Comparison of ENCODE assay signal across 1 cellular context in genomic region chr6:107114213-107114871, GRCh38.
TF ChIP-seq lines count a peak whose summit lies in the region.

No MANE protein-coding gene starts in this region.

TF ChIP-seq in HepG2, 621 proteins besides CTCF, POLR2A, EP300 and RAD21 (continued from another document and continues in another):
- TF ChIP-seq E2F5 (CRISPR knock-in tag; conservative IDR thresholded peaks at IDR 0.05), result peak; percentile 75
- TF ChIP-seq FOXO4 (CRISPR knock-in tag; conservative IDR thresholded peaks at IDR 0.05), result no peak
- TF ChIP-seq HDAC2 (CRISPR knock-in tag; IDR thresholded peaks at IDR 0.05), result 0 out of 2 replicates have a peak, but pooled peaks have one; percentile 38
- no peak for TF ChIP-seq CC2D1A (CRISPR knock-in tag; IDR thresholded peaks at IDR 0.05)
- no peak for TF ChIP-seq PRPF4 (IDR thresholded peaks at IDR 0.05; ENCODE audit: low read depth, low read length, poor library complexity, severe bottlenecking)
- TF ChIP-seq, protein P1, sequence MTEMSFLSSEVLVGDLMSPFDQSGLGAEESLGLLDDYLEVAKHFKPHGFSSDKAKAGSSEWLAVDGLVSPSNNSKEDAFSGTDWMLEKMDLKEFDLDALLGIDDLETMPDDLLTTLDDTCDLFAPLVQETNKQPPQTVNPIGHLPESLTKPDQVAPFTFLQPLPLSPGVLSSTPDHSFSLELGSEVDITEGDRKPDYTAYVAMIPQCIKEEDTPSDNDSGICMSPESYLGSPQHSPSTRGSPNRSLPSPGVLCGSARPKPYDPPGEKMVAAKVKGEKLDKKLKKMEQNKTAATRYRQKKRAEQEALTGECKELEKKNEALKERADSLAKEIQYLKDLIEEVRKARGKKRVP (CRISPR knock-in tag; IDR thresholded peaks at IDR 0.05), result no peak
- TF ChIP-seq SMYD3 (CRISPR knock-in tag; IDR thresholded peaks at IDR 0.05), result no peak
- no peak for TF ChIP-seq GATAD2A (CRISPR knock-in tag; IDR thresholded peaks at IDR 0.05)
- peak; percentile 83 for TF ChIP-seq RFXAP (CRISPR knock-in tag; IDR thresholded peaks at IDR 0.05; ENCODE audit: borderline replicate concordance)
- TF ChIP-seq BRCA1 (CRISPR knock-in tag; IDR thresholded peaks at IDR 0.05), result 0 out of 2 replicates have a peak, but pooled peaks have one; percentile 20
- TF ChIP-seq ZBTB1 (CRISPR knock-in tag; IDR thresholded peaks at IDR 0.05; ENCODE audit: borderline replicate concordance), result no peak
- no peak for TF ChIP-seq ZNF709 (CRISPR knock-in tag; IDR thresholded peaks at IDR 0.05)
- TF ChIP-seq, protein P2, sequence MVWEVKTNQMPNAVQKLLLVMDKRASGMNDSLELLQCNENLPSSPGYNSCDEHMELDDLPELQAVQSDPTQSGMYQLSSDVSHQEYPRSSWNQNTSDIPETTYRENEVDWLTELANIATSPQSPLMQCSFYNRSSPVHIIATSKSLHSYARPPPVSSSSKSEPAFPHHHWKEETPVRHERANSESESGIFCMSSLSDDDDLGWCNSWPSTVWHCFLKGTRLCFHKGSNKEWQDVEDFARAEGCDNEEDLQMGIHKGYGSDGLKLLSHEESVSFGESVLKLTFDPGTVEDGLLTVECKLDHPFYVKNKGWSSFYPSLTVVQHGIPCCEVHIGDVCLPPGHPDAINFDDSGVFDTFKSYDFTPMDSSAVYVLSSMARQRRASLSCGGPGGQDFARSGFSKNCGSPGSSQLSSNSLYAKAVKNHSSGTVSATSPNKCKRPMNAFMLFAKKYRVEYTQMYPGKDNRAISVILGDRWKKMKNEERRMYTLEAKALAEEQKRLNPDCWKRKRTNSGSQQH (CRISPR knock-in tag; IDR thresholded peaks at IDR 0.05; ENCODE audit: low read depth), result peak; percentile 45; the same call in 1 of the 2 replicates
- peak; percentile 35; the same call in 1 of the 2 replicates for TF ChIP-seq POLR2G (IDR thresholded peaks at IDR 0.05; ENCODE audit: low read depth, low read length)
- TF ChIP-seq POLR2AphosphoS5 (IDR thresholded peaks at IDR 0.05; ENCODE audit: low read depth, low read length), result no peak
- TF ChIP-seq TBP (CRISPR knock-in tag; IDR thresholded peaks at IDR 0.05), result no peak
- no peak for TF ChIP-seq MAFG (CRISPR knock-in tag; IDR thresholded peaks at IDR 0.05)
- no peak for TF ChIP-seq HES4 (CRISPR knock-in tag; IDR thresholded peaks at IDR 0.05; ENCODE audit: borderline replicate concordance)
- TF ChIP-seq ZNF350 (CRISPR knock-in tag; IDR thresholded peaks at IDR 0.05; ENCODE audit: borderline replicate concordance, low read depth), result no peak
- TF ChIP-seq HNF4G (IDR thresholded peaks at IDR 0.05; ENCODE audit: borderline replicate concordance, low read depth, low read length), result 0 out of 2 replicates have a peak, but pooled peaks have one; percentile 13
- TF ChIP-seq HNF4G (CRISPR knock-in tag; IDR thresholded peaks at IDR 0.05; ENCODE audit: borderline replicate concordance, low read depth), result peak; percentile 18; the same call in 1 of the 2 replicates
- no peak for TF ChIP-seq GATA4 (IDR thresholded peaks at IDR 0.05; ENCODE audit: borderline replicate concordance, low read depth)
- peak; percentile 47; the same call in 1 of the 2 replicates for TF ChIP-seq ZNF777 (CRISPR knock-in tag; IDR thresholded peaks at IDR 0.05)
- TF ChIP-seq ZNF431 (CRISPR knock-in tag; IDR thresholded peaks at IDR 0.05; ENCODE audit: borderline replicate concordance, low read depth), result peak; percentile 41; the same call in 1 of the 2 replicates
- TF ChIP-seq, protein P3, sequence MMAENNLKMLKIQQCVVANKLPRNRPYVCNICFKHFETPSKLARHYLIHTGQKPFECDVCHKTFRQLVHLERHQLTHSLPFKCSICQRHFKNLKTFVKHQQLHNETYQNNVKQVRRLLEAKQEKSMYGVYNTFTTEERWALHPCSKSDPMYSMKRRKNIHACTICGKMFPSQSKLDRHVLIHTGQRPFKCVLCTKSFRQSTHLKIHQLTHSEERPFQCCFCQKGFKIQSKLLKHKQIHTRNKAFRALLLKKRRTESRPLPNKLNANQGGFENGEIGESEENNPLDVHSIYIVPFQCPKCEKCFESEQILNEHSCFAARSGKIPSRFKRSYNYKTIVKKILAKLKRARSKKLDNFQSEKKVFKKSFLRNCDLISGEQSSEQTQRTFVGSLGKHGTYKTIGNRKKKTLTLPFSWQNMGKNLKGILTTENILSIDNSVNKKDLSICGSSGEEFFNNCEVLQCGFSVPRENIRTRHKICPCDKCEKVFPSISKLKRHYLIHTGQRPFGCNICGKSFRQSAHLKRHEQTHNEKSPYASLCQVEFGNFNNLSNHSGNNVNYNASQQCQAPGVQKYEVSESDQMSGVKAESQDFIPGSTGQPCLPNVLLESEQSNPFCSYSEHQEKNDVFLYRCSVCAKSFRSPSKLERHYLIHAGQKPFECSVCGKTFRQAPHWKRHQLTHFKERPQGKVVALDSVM (CRISPR knock-in tag; IDR thresholded peaks at IDR 0.05), result peak; percentile 98
- TF ChIP-seq, protein P4, sequence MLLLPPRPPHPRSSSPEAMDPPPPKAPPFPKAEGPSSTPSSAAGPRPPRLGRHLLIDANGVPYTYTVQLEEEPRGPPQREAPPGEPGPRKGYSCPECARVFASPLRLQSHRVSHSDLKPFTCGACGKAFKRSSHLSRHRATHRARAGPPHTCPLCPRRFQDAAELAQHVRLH (CRISPR knock-in tag; IDR thresholded peaks at IDR 0.05; ENCODE audit: borderline replicate concordance, low read depth), result no peak
- TF ChIP-seq FLYWCH1 (CRISPR knock-in tag; IDR thresholded peaks at IDR 0.05), result no peak
- peak; percentile 66; the same call in 1 of the 2 replicates for TF ChIP-seq FOXO1 (CRISPR knock-in tag; IDR thresholded peaks at IDR 0.05)
- peak; percentile 61 for TF ChIP-seq ERF (CRISPR knock-in tag; IDR thresholded peaks at IDR 0.05)
- 0 out of 2 replicates have a peak, but pooled peaks have one; percentile 14 for TF ChIP-seq YEATS2 (CRISPR knock-in tag; IDR thresholded peaks at IDR 0.05; ENCODE audit: borderline replicate concordance)
- TF ChIP-seq ZNF710 (CRISPR knock-in tag; IDR thresholded peaks at IDR 0.05; ENCODE audit: borderline replicate concordance), result no peak
- TF ChIP-seq NPAS2 (CRISPR knock-in tag; IDR thresholded peaks at IDR 0.05; ENCODE audit: borderline replicate concordance), result no peak
- TF ChIP-seq ZNF83 (CRISPR knock-in tag; IDR thresholded peaks at IDR 0.05; ENCODE audit: borderline replicate concordance), result no peak
- TF ChIP-seq, protein P5, sequence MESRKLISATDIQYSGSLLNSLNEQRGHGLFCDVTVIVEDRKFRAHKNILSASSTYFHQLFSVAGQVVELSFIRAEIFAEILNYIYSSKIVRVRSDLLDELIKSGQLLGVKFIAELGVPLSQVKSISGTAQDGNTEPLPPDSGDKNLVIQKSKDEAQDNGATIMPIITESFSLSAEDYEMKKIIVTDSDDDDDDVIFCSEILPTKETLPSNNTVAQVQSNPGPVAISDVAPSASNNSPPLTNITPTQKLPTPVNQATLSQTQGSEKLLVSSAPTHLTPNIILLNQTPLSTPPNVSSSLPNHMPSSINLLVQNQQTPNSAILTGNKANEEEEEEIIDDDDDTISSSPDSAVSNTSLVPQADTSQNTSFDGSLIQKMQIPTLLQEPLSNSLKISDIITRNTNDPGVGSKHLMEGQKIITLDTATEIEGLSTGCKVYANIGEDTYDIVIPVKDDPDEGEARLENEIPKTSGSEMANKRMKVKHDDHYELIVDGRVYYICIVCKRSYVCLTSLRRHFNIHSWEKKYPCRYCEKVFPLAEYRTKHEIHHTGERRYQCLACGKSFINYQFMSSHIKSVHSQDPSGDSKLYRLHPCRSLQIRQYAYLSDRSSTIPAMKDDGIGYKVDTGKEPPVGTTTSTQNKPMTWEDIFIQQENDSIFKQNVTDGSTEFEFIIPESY (CRISPR knock-in tag; IDR thresholded peaks at IDR 0.05), result no peak; the same call in 1 of the 2 replicates
- TF ChIP-seq RFX5 (IDR thresholded peaks at IDR 0.05; ENCODE audit: low read depth, low read length), result no peak
- TF ChIP-seq MTA1 (CRISPR knock-in tag; IDR thresholded peaks at IDR 0.05; ENCODE audit: borderline replicate concordance), result peak; percentile 71; the same call in 1 of the 2 replicates
- TF ChIP-seq ZNF737 (CRISPR knock-in tag; IDR thresholded peaks at IDR 0.05; ENCODE audit: borderline replicate concordance), result no peak
- TF ChIP-seq, protein P6, sequence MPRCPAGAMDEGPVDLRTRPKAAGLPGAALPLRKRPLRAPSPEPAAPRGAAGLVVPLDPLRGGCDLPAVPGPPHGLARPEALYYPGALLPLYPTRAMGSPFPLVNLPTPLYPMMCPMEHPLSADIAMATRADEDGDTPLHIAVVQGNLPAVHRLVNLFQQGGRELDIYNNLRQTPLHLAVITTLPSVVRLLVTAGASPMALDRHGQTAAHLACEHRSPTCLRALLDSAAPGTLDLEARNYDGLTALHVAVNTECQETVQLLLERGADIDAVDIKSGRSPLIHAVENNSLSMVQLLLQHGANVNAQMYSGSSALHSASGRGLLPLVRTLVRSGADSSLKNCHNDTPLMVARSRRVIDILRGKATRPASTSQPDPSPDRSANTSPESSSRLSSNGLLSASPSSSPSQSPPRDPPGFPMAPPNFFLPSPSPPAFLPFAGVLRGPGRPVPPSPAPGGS (CRISPR knock-in tag; IDR thresholded peaks at IDR 0.05), result peak; percentile 20; the same call in 1 of the 2 replicates
- TF ChIP-seq FOSL2 (CRISPR knock-in tag; IDR thresholded peaks at IDR 0.05), result no peak
- TF ChIP-seq, protein P7, sequence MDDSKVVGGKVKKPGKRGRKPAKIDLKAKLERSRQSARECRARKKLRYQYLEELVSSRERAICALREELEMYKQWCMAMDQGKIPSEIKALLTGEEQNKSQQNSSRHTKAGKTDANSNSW (CRISPR knock-in tag; IDR thresholded peaks at IDR 0.05; ENCODE audit: borderline replicate concordance), result no peak
- TF ChIP-seq IRX3 (CRISPR knock-in tag; IDR thresholded peaks at IDR 0.05; ENCODE audit: borderline replicate concordance, low read depth), result peak; percentile 60; the same call in 1 of the 2 replicates
- TF ChIP-seq ETV5 (CRISPR knock-in tag; IDR thresholded peaks at IDR 0.05; ENCODE audit: borderline replicate concordance), result no peak
- TF ChIP-seq YEATS4 (CRISPR knock-in tag; IDR thresholded peaks at IDR 0.05; ENCODE audit: borderline replicate concordance), result peak; percentile 63; the same call in 1 of the 2 replicates
- TF ChIP-seq ZNF446 (CRISPR knock-in tag; IDR thresholded peaks at IDR 0.05), result no peak
- 0 out of 2 replicates have a peak, but pooled peaks have one; percentile 1 for TF ChIP-seq ZNF451 (CRISPR knock-in tag; IDR thresholded peaks at IDR 0.05)
- peak; percentile 28; the same call in 1 of the 2 replicates for TF ChIP-seq IRF2 (CRISPR knock-in tag; IDR thresholded peaks at IDR 0.05)
- TF ChIP-seq, protein P8, sequence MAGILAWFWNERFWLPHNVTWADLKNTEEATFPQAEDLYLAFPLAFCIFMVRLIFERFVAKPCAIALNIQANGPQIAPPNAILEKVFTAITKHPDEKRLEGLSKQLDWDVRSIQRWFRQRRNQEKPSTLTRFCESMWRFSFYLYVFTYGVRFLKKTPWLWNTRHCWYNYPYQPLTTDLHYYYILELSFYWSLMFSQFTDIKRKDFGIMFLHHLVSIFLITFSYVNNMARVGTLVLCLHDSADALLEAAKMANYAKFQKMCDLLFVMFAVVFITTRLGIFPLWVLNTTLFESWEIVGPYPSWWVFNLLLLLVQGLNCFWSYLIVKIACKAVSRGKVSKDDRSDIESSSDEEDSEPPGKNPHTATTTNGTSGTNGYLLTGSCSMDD (CRISPR knock-in tag; IDR thresholded peaks at IDR 0.05), result 0 out of 2 replicates have a peak, but pooled peaks have one; percentile 20
- 0 out of 2 replicates have a peak, but pooled peaks have one; percentile 52 for TF ChIP-seq TOPORS (CRISPR knock-in tag; IDR thresholded peaks at IDR 0.05)
- no peak for TF ChIP-seq XBP1 (CRISPR knock-in tag; IDR thresholded peaks at IDR 0.05)
